Comparison of ENCODE assay signal across 9 cellular contexts in the genomic region with DNA sequence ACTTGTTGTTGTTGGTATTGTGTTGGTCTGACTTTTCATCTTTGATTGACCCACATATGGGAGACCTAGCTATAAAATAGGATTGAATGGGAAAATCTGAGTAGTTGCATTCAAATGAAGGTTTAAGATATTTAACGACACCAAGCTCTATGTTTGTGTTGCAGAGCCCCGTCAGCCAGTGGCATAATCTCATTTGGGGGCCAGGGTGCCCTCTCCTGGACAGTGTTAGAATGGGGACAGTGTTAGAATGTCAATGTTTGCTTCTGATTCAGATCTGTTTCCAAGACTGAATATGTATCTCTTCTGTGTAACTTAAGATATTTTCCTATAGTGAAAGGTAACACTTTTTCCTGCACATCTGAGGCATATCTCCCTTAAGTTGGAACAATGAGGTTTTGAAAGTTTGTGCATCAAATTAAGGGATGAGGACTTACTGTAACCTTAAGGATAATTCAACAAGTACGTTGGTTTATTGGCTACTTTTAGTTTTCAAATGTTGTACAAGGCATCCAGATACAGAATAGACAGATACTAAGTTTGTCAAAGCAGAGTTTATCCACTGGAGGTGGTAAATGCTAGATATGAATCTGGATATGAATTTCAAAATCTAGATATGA. TPM values are rescaled to one million over a fixed set of nuclear protein-coding genes. Genes with fewer than 3 reads are reported as not detected.
A peak's percentile ranks its signal among the peaks of the same experiment; 100 is the strongest.
DNase-seq lines count a peak whose midpoint lies in the region; ATAC-seq, FAIRE-seq and TF ChIP-seq lines count a peak whose summit lies in the region.
"Had no signal": no experiment of that assay in that cellular context is flagged by ENCODE, and none has a peak within 500 bp of the region (broad histone marks: within the 10 kb centered on the region; RNA-seq: fewer than 3 reads in every experiment).

No MANE protein-coding gene starts in this region.

- H3K4me1 Mint-ChIP-seq in activated T-helper 17 cell treated with anti-CD3 and anti-CD28 coated beads, Interleukin-2, amount 50 U/mL, for 72 hours: no peaks in the 10 kb centered on the region

- H3K9me3 ChIP-seq in gastroesophageal sphincter (no peaks in the 10 kb centered on the region), pancreas (no peaks in the 10 kb centered on the region)

- H3K27me3 ChIP-seq in gastroesophageal sphincter (no peaks in the 10 kb centered on the region), pancreas (no peaks in the 10 kb centered on the region)

- no peak overlapping the region for H3K4me3 ChIP-seq in gastroesophageal sphincter
- H3K4me3 ChIP-seq in pancreas: no peak overlapping the region

- TF ChIP-seq EP300 in gastroesophageal sphincter (IDR thresholded peaks at IDR 0.05): no peak

- no peak for FAIRE-seq in pancreas (lab: Jason Lieb, UNC)

- no peaks in the 10 kb centered on the region for H3K9me3 Mint-ChIP-seq in activated T-helper 17 cell treated with anti-CD3 and anti-CD28 coated beads, Interleukin-2, amount 50 U/mL, for 72 hours

- no peak for TF ChIP-seq POLR2A in gastroesophageal sphincter (IDR thresholded peaks at IDR 0.05)

- no peak overlapping the region for H3K27ac Mint-ChIP-seq in activated T-helper 17 cell treated with anti-CD3 and anti-CD28 coated beads, Interleukin-2, amount 50 U/mL, for 72 hours

- H3K4me1 ChIP-seq in gastroesophageal sphincter (no peaks in the 10 kb centered on the region), pancreas (no peaks in the 10 kb centered on the region)

- H3K36me3 ChIP-seq in gastroesophageal sphincter: no peaks in the 10 kb centered on the region
- no peaks in the 10 kb centered on the region for H3K36me3 ChIP-seq in pancreas

- TF ChIP-seq CTCF in gastroesophageal sphincter (IDR thresholded peaks at IDR 0.05) (peak; percentile 49 to 71 (median 60)), pancreas (IDR thresholded peaks at IDR 0.05) (peak; percentile 38 to 72 (median 44))

- 13 to 22% methylated on average over 3 of the region's 3 CpGs for WGBS in gastroesophageal sphincter (ENCODE audit: low coverage in 1 of 2), 2 donors
- WGBS in pancreas, 2 donors: 17 to 19% methylated on average over 3 of the region's 3 CpGs

- H3K36me3 Mint-ChIP-seq in activated T-helper 17 cell treated with anti-CD3 and anti-CD28 coated beads, Interleukin-2, amount 50 U/mL, for 72 hours (ENCODE audit: low read depth): no peaks in the 10 kb centered on the region

- ATAC-seq in HG02642 (IDR thresholded peaks at IDR 0.05; ENCODE audit: poor library complexity, unreplicated experiment) (peak; percentile 80), gastroesophageal sphincter (peak; percentile 69), pancreas (peak; percentile 68 to 96 (median 88)), HG03378 (IDR thresholded peaks at IDR 0.05; ENCODE audit: unreplicated experiment) (no peak)
- peak; percentile 63 for ATAC-seq in activated T-helper 17 cell treated with anti-CD3 and anti-CD28 coated beads, Interleukin-2, amount 50 U/mL, for 72 hours (replicated peaks)

- no peaks in the 10 kb centered on the region for H3K27me3 Mint-ChIP-seq in activated T-helper 17 cell treated with anti-CD3 and anti-CD28 coated beads, Interleukin-2, amount 50 U/mL, for 72 hours

- intact Hi-C loops in pancreas (cut with DNase I): loop anchor here in 1 of 3 donors (10.0 kb wide), 1 partner anchor 355 kb away; no protein-coding TSS in a partner anchor

- no peak overlapping the region for H3K4me3 Mint-ChIP-seq in activated T-helper 17 cell treated with anti-CD3 and anti-CD28 coated beads, Interleukin-2, amount 50 U/mL, for 72 hours

- no peak overlapping the region for H3K27ac ChIP-seq in gastroesophageal sphincter
- no peak overlapping the region for H3K27ac ChIP-seq in pancreas
- H3K27ac ChIP-seq: epithelial cell of prostate had no signal

- peak; percentile 5 for DNase-seq in NCI-H2029 treated with DMSO at 0.1 percent for 48 hours (lab: John Stamatoyannopoulos, UW)
- no peak for DNase-seq in NCI-H2029 (lab: John Stamatoyannopoulos, UW)
- DNase-seq in OCI-M2 (lab: John Stamatoyannopoulos, UW; ENCODE audit: unreplicated experiment): peak; percentile 3
- DNase-seq in pancreas: peak in 4 of 6 donors; percentile 8 to 86 (median 44)

RNA-seq across cellular contexts. Expression of a gene that starts 5.3 kb away (rescaled TPM):
- total RNA-seq in activated T-helper 17 cell treated with anti-CD3 and anti-CD28 coated beads, Interleukin-2, amount 50 U/mL, for 72 hours: not detected
- not detected for total RNA-seq in gastroesophageal sphincter
- total RNA-seq in pancreas: not detected
- not detected for polyA plus RNA-seq in pancreas

RNA-seq across cellular contexts. Expression of a gene that starts 41.8 kb away (rescaled TPM):
- not detected for total RNA-seq in activated T-helper 17 cell treated with anti-CD3 and anti-CD28 coated beads, Interleukin-2, amount 50 U/mL, for 72 hours
- total RNA-seq in gastroesophageal sphincter (not detected), pancreas (not detected)
- not detected for polyA plus RNA-seq in pancreas

RNA-seq across cellular contexts. Expression of a gene that starts 54.1 kb away (rescaled TPM):
- under 1 TPM in 1 of 2 donors, not detected in 1; 0.13 TPM for total RNA-seq in activated T-helper 17 cell treated with anti-CD3 and anti-CD28 coated beads, Interleukin-2, amount 50 U/mL, for 72 hours
- total RNA-seq in gastroesophageal sphincter (not detected), pancreas (not detected)
- polyA plus RNA-seq in pancreas: not detected

RNA-seq across cellular contexts. Expression of a gene that starts 57.3 kb away (rescaled TPM):
- under 1 TPM in 1 of 2 donors, not detected in 1; 0.05 TPM for total RNA-seq in activated T-helper 17 cell treated with anti-CD3 and anti-CD28 coated beads, Interleukin-2, amount 50 U/mL, for 72 hours
- total RNA-seq in gastroesophageal sphincter: not detected
- total RNA-seq in pancreas: under 1 TPM in 1 of 6 donors, not detected in 5; 0.06 TPM
- polyA plus RNA-seq in pancreas: not detected
